Comparison of ENCODE assay signal across 1 cellular context in genomic region chr15:67678948-67679347, GRCh38.
A peak's percentile ranks its signal among the peaks of the same experiment; 100 is the strongest.
TF ChIP-seq lines count a peak whose summit lies in the region.

No MANE protein-coding gene starts in this region.

TF ChIP-seq in HEK293, 187 proteins besides CTCF, POLR2A, EP300 and RAD21 (continued from another document):
- TF ChIP-seq ZNF621 (tag by site-specific recombination; IDR thresholded peaks at IDR 0.05) (no peak), OVOL3 (tag by site-specific recombination; IDR thresholded peaks at IDR 0.05) (no peak), ZEB2 (tag by site-specific recombination; IDR thresholded peaks at IDR 0.05) (no peak), ZBTB21 (tag by site-specific recombination; IDR thresholded peaks at IDR 0.05) (no peak), ZNF530 (tag by site-specific recombination; IDR thresholded peaks at IDR 0.05; ENCODE audit: low read depth) (no peak), EGR2 (tag by site-specific recombination; IDR thresholded peaks at IDR 0.05; ENCODE audit: low read depth) (peak; percentile 68), ZFHX2 (tag by site-specific recombination; conservative IDR thresholded peaks at IDR 0.05) (peak; percentile 64; the same call in 1 of the 2 replicates), ZNF391 (tag by site-specific recombination; IDR thresholded peaks at IDR 0.05; ENCODE audit: borderline replicate concordance, low read depth) (no peak)
